Comparison of ENCODE assay signal across 1 cellular context in genomic region chr12:510071-510825, GRCh38.
A peak's percentile ranks its signal among the peaks of the same experiment; 100 is the strongest.
TF ChIP-seq lines count a peak whose summit lies in the region.

No MANE protein-coding gene starts in this region.

TF ChIP-seq in Ishikawa, 13 proteins besides CTCF, POLR2A, EP300 and RAD21 (continued from another document):
- TF ChIP-seq, protein P1, sequence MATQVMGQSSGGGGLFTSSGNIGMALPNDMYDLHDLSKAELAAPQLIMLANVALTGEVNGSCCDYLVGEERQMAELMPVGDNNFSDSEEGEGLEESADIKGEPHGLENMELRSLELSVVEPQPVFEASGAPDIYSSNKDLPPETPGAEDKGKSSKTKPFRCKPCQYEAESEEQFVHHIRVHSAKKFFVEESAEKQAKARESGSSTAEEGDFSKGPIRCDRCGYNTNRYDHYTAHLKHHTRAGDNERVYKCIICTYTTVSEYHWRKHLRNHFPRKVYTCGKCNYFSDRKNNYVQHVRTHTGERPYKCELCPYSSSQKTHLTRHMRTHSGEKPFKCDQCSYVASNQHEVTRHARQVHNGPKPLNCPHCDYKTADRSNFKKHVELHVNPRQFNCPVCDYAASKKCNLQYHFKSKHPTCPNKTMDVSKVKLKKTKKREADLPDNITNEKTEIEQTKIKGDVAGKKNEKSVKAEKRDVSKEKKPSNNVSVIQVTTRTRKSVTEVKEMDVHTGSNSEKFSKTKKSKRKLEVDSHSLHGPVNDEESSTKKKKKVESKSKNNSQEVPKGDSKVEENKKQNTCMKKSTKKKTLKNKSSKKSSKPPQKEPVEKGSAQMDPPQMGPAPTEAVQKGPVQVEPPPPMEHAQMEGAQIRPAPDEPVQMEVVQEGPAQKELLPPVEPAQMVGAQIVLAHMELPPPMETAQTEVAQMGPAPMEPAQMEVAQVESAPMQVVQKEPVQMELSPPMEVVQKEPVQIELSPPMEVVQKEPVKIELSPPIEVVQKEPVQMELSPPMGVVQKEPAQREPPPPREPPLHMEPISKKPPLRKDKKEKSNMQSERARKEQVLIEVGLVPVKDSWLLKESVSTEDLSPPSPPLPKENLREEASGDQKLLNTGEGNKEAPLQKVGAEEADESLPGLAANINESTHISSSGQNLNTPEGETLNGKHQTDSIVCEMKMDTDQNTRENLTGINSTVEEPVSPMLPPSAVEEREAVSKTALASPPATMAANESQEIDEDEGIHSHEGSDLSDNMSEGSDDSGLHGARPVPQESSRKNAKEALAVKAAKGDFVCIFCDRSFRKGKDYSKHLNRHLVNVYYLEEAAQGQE (IDR thresholded peaks at IDR 0.05; ENCODE audit: low read depth) = no peak
- peak; percentile 63 for TF ChIP-seq YY1 (IDR thresholded peaks at IDR 0.05; ENCODE audit: low read depth)
- peak; percentile 51 for TF ChIP-seq NFIC (IDR thresholded peaks at IDR 0.05)
- peak; percentile 81 for TF ChIP-seq FOXM1 (IDR thresholded peaks at IDR 0.05; ENCODE audit: borderline replicate concordance, low read depth)
- no peak for TF ChIP-seq TAF1 (IDR thresholded peaks at IDR 0.05; ENCODE audit: low read depth)
- TF ChIP-seq TEAD4 (IDR thresholded peaks at IDR 0.05) = 0 out of 2 replicates have a peak, but pooled peaks have one; percentile 9
- TF ChIP-seq ZBTB7A (IDR thresholded peaks at IDR 0.05; ENCODE audit: low read depth) = peak; percentile 76; the same call in 1 of the 2 replicates
- no peak for TF ChIP-seq CREB1 (IDR thresholded peaks at IDR 0.05; ENCODE audit: low read depth)
